1 cellular context compared by ENCODE assay signal in the genomic region with DNA sequence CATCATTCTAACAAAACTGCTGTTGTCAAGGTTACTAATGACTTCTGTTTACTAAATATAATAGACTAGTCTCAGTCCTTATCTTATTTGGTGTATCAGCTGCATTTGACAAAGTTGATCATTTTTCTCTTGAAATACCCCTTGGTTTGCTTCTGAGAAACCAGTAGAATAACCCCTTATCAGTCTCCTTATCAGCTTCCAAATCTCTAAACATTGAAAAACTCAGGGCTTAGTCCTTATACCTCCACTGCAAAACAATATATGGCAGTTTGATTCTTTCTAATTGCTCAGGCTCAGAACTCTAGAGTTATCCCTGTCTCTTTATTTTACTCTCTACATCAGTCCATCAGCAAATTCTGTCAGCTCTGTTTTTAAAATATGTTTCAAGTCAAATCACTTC.
TF ChIP-seq lines count a peak whose summit lies in the region.

No MANE protein-coding gene starts in this region.

TF ChIP-seq in IMR-90, 13 proteins besides CTCF, POLR2A, EP300 and RAD21 (continued from another document):
- TF ChIP-seq RFX5 (IDR thresholded peaks at IDR 0.05; ENCODE audit: low read depth, low read length) (no peak), MAFK (IDR thresholded peaks at IDR 0.05; ENCODE audit: low read depth, low read length) (no peak), RCOR1 (IDR thresholded peaks at IDR 0.05; ENCODE audit: insufficient replicate concordance, low read length) (no peak), BHLHE40 (IDR thresholded peaks at IDR 0.05; ENCODE audit: low read depth, low read length) (no peak), CHD1 (IDR thresholded peaks at IDR 0.05; ENCODE audit: low read depth, low read length) (no peak)
- TF ChIP-seq, protein P1, sequence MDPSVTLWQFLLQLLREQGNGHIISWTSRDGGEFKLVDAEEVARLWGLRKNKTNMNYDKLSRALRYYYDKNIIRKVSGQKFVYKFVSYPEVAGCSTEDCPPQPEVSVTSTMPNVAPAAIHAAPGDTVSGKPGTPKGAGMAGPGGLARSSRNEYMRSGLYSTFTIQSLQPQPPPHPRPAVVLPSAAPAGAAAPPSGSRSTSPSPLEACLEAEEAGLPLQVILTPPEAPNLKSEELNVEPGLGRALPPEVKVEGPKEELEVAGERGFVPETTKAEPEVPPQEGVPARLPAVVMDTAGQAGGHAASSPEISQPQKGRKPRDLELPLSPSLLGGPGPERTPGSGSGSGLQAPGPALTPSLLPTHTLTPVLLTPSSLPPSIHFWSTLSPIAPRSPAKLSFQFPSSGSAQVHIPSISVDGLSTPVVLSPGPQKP (IDR thresholded peaks at IDR 0.05; ENCODE audit: borderline replicate concordance, low read depth, low read length): no peak
